ENCODE assay signal across 10 cellular contexts in the genomic region with DNA sequence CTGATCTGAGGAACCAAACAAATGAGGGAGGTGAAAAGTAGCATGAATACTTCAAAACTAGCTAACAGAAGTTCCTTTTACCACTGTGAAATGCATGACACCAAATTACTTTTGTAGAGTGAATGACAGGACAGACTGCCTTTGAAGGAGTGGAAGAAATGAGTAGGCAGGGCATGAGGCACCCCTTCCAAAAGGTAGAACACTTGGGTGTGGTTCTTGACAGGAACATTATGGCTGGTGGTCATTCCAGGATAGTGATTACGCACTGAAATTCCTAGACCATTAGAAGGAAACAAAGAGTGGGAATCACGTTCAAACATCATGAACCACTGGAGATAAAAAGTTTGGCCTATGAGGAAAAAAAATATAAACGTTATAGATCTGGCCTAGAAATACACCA. TPM values are rescaled to one million over a fixed set of nuclear protein-coding genes. Genes with fewer than 3 reads are reported as not detected.
DNase-seq lines count a peak whose midpoint lies in the region; ATAC-seq and TF ChIP-seq lines count a peak whose summit lies in the region.
"Had no signal": no experiment of that assay in that cellular context is flagged by ENCODE, and none has a peak within 500 bp of the region (broad histone marks: within the 10 kb centered on the region; RNA-seq: fewer than 3 reads in every experiment).

No MANE protein-coding gene starts in this region.

- H3K27me3 Mint-ChIP-seq in MCF 10A (ENCODE audit: insufficient read depth, unreplicated experiment): peaks cover 49% of the 10 kb centered on the region
- H3K27me3 Mint-ChIP-seq in WTC11 (ENCODE audit: low read depth): no peaks in the 10 kb centered on the region
- H3K27me3 Mint-ChIP-seq in stimulated activated naive B cell treated with anti-CD40 and anti-IgM and Interleukin-4, amounts not matched to agents 10 μg/mL and 1 μg/mL and 100 μg/mL, for 72 hours: no peaks in the 10 kb centered on the region

- H3K9me3 ChIP-seq in breast epithelium: no peaks in the 10 kb centered on the region
- H3K9me3 ChIP-seq: BE2C had no signal

- H3K27me3 ChIP-seq in breast epithelium: peaks cover 0 to 15% of the 10 kb centered on the region in 2 donors
- H3K27me3 ChIP-seq: BE2C had no signal

- H3K27ac Mint-ChIP-seq in MCF 10A (ENCODE audit: low read depth, unreplicated experiment): peak overlapping the region; percentile 2
- H3K27ac Mint-ChIP-seq in WTC11: peak overlapping the region; percentile 77
- H3K27ac Mint-ChIP-seq in stimulated activated naive B cell treated with anti-CD40 and anti-IgM and Interleukin-4, amounts not matched to agents 10 μg/mL and 1 μg/mL and 100 μg/mL, for 72 hours: no peak overlapping the region

- H3K27ac ChIP-seq in breast epithelium: no peak overlapping the region

- POLR2A ChIA-PET in MCF 10A (lab: Yijun Ruan, JAX) (interaction anchor here (0.6 to 1.8 kb wide), 9 partner anchors 10 to 597 kb away, joined by 3 to 6 read pairs (median 4); no protein-coding TSS in a partner anchor), WTC11 (lab: Charles Lee) (no interaction called here)

- H3K4me1 ChIP-seq in breast epithelium: peaks cover 0 to 6% of the 10 kb centered on the region in 2 donors
- H3K4me1 ChIP-seq: BE2C had no signal

- intact Hi-C loops in MCF 10A (cut with micrococcal nuclease): no loop called here
- intact Hi-C loops in breast epithelium (cut with DNase I; ENCODE audit: low total_unique reads): no loop called here

- TF ChIP-seq POLR2A in breast epithelium (IDR thresholded peaks at IDR 0.05): no peak

- DNase-seq in MCF 10A (ENCODE audit: unreplicated experiment): peak; percentile 15
- no peak for DNase-seq in breast epithelium (ENCODE audit: low spot score in 2 of 2)
- DNase-seq in WTC11 (ENCODE audit: low spot score): no peak
- DNase-seq in epithelial cell of esophagus (ENCODE audit: low read depth): peak; percentile 64
- DNase-seq in stimulated activated naive B cell treated with anti-CD40 and anti-IgM and Interleukin-4, amounts not matched to agents 10 μg/mL and 1 μg/mL and 100 μg/mL, for 72 hours: no peak
- DNase-seq in NCI-H2081 (lab: John Stamatoyannopoulos, UW): no peak
- DNase-seq in NCI-H524 treated with DMSO at 0.1 percent for 48 hours (lab: John Stamatoyannopoulos, UW): no peak
- DNase-seq: BE2C; stimulated activated CD4-positive, alpha-beta T cell treated with anti-CD3 and anti-CD28 coated beads, Interleukin-2, amount 100 ng/mL, for 24 hours had no signal

- H3K36me3 Mint-ChIP-seq in MCF 10A (ENCODE audit: insufficient read depth, unreplicated experiment): peaks cover 49% of the 10 kb centered on the region
- peaks cover 38% of the 10 kb centered on the region for H3K36me3 Mint-ChIP-seq in WTC11
- peaks cover 20 to 37% of the 10 kb centered on the region in 2 donors for H3K36me3 Mint-ChIP-seq in stimulated activated naive B cell treated with anti-CD40 and anti-IgM and Interleukin-4, amounts not matched to agents 10 μg/mL and 1 μg/mL and 100 μg/mL, for 72 hours

- H3K4me1 Mint-ChIP-seq in MCF 10A (ENCODE audit: insufficient read depth, unreplicated experiment) (peaks cover 6% of the 10 kb centered on the region), WTC11 (peaks cover 15% of the 10 kb centered on the region)
- peaks cover 11 to 24% of the 10 kb centered on the region in 2 donors for H3K4me1 Mint-ChIP-seq in stimulated activated naive B cell treated with anti-CD40 and anti-IgM and Interleukin-4, amounts not matched to agents 10 μg/mL and 1 μg/mL and 100 μg/mL, for 72 hours

- ATAC-seq in WTC11 (no peak), HG02798 (IDR thresholded peaks at IDR 0.05; ENCODE audit: poor library complexity, unreplicated experiment) (no peak)
- no peak for ATAC-seq in stimulated activated naive B cell treated with anti-CD40 and anti-IgM and Interleukin-4, amounts not matched to agents 10 μg/mL and 1 μg/mL and 100 μg/mL, for 72 hours (replicated peaks)

- no peak for TF ChIP-seq CTCF in MCF 10A (IDR thresholded peaks at IDR 0.05; ENCODE audit: unreplicated experiment)
- TF ChIP-seq CTCF in breast epithelium (IDR thresholded peaks at IDR 0.05): no peak
- TF ChIP-seq CTCF in WTC11 (IDR thresholded peaks at IDR 0.05): no peak
- TF ChIP-seq CTCF in epithelial cell of esophagus (IDR thresholded peaks at IDR 0.05; ENCODE audit: insufficient read depth, low read depth, low read length, missing control alignments): no peak

- CTCF ChIA-PET in MCF 10A (lab: Yijun Ruan, JAX): no interaction called here
- CTCF ChIA-PET in WTC11 (lab: Charles Lee): interaction anchor here (0.6 to 0.7 kb wide), 2 partner anchors 76 to 201 kb away, joined by 3 read pairs; no protein-coding TSS in a partner anchor

- peaks cover 4% of the 10 kb centered on the region for H3K36me3 ChIP-seq in breast epithelium

- H3K4me3 ChIP-seq in breast epithelium: no peak overlapping the region
- no peak overlapping the region for H3K4me3 ChIP-seq in epithelial cell of esophagus (ENCODE audit: low read length)

- H3K9me3 Mint-ChIP-seq in MCF 10A (ENCODE audit: unreplicated experiment) (no peaks in the 10 kb centered on the region), WTC11 (no peaks in the 10 kb centered on the region)
- no peaks in the 10 kb centered on the region for H3K9me3 Mint-ChIP-seq in stimulated activated naive B cell treated with anti-CD40 and anti-IgM and Interleukin-4, amounts not matched to agents 10 μg/mL and 1 μg/mL and 100 μg/mL, for 72 hours

- no TSS peak for BruUV-seq in MCF 10A (replicated peaks; lab: Mats Ljungman, UMichigan)

- H3K4me3 Mint-ChIP-seq in MCF 10A (ENCODE audit: unreplicated experiment) (peak overlapping the region; percentile 71), WTC11 (peak overlapping the region; percentile 37)
- peak overlapping the region; percentile 30 to 57 for H3K4me3 Mint-ChIP-seq in stimulated activated naive B cell treated with anti-CD40 and anti-IgM and Interleukin-4, amounts not matched to agents 10 μg/mL and 1 μg/mL and 100 μg/mL, for 72 hours

TF ChIP-seq in WTC11, 78 proteins besides CTCF, POLR2A, EP300 and RAD21 (continues in another document):
- TF ChIP-seq ZBTB21 (CRISPR knock-in tag; IDR thresholded peaks at IDR 0.05; ENCODE audit: borderline replicate concordance) (no peak), ZNF317 (CRISPR knock-in tag; IDR thresholded peaks at IDR 0.05; ENCODE audit: borderline replicate concordance, low read depth) (no peak), SMAD4 (CRISPR knock-in tag; IDR thresholded peaks at IDR 0.05) (no peak), OVOL2 (CRISPR knock-in tag; IDR thresholded peaks at IDR 0.05; ENCODE audit: borderline replicate concordance) (no peak), CBFB (CRISPR knock-in tag; IDR thresholded peaks at IDR 0.05; ENCODE audit: low read depth) (no peak), CREB1 (CRISPR knock-in tag; IDR thresholded peaks at IDR 0.05) (no peak), FOXJ3 (CRISPR knock-in tag; IDR thresholded peaks at IDR 0.05; ENCODE audit: borderline replicate concordance) (no peak), TCF7 (CRISPR knock-in tag; IDR thresholded peaks at IDR 0.05; ENCODE audit: low read depth) (no peak), CREM (CRISPR knock-in tag; IDR thresholded peaks at IDR 0.05) (no peak)
- TF ChIP-seq, protein P1, sequence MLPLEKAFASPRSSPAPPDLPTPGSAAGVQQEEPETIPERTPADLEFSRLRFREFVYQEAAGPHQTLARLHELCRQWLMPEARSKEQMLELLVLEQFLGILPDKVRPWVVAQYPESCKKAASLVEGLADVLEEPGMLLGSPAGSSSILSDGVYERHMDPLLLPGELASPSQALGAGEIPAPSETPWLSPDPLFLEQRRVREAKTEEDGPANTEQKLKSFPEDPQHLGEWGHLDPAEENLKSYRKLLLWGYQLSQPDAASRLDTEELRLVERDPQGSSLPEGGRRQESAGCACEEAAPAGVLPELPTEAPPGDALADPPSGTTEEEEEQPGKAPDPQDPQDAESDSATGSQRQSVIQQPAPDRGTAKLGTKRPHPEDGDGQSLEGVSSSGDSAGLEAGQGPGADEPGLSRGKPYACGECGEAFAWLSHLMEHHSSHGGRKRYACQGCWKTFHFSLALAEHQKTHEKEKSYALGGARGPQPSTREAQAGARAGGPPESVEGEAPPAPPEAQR (CRISPR knock-in tag; IDR thresholded peaks at IDR 0.05): no peak
- TF ChIP-seq, protein P2, sequence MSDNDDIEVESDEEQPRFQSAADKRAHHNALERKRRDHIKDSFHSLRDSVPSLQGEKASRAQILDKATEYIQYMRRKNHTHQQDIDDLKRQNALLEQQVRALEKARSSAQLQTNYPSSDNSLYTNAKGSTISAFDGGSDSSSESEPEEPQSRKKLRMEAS (CRISPR knock-in tag; IDR thresholded peaks at IDR 0.05): no peak
- TF ChIP-seq, protein P3, sequence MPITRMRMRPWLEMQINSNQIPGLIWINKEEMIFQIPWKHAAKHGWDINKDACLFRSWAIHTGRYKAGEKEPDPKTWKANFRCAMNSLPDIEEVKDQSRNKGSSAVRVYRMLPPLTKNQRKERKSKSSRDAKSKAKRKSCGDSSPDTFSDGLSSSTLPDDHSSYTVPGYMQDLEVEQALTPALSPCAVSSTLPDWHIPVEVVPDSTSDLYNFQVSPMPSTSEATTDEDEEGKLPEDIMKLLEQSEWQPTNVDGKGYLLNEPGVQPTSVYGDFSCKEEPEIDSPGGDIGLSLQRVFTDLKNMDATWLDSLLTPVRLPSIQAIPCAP (CRISPR knock-in tag; IDR thresholded peaks at IDR 0.05): no peak
- TF ChIP-seq, protein P4, sequence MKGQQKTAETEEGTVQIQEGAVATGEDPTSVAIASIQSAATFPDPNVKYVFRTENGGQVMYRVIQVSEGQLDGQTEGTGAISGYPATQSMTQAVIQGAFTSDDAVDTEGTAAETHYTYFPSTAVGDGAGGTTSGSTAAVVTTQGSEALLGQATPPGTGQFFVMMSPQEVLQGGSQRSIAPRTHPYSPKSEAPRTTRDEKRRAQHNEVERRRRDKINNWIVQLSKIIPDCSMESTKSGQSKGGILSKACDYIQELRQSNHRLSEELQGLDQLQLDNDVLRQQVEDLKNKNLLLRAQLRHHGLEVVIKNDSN (CRISPR knock-in tag; IDR thresholded peaks at IDR 0.05): no peak

RNA-seq across cellular contexts. Expression of a gene that starts 4.9 kb away (rescaled TPM):
- 274 TPM in 2 replicates for total RNA-seq in MCF 10A (2022)
- 100 to 1,000 TPM in 2 of 3 donors, 10 to 100 TPM in 1; 99.7 to 122 (median 108) TPM for total RNA-seq in breast epithelium
- 265 to 277 TPM (median 269 TPM) in 3 replicates for total RNA-seq in WTC11 (2021)

Comparison
In these comparisons a context has a peak if more than half of its experiments do, and no peak if none do; other contexts are left out.
1. DNase-seq: peak in MCF 10A (single experiment) and epithelial cell of esophagus (single experiment); none in breast epithelium (0 of 2), WTC11 (single experiment), stimulated activated naive B cell treated with anti-CD40 and anti-IgM and Interleukin-4, amounts not matched to agents 10 μg/mL and 1 μg/mL and 100 μg/mL, for 72 hours (single experiment), NCI-H2081 (0 of 2) and NCI-H524 treated with DMSO at 0.1 percent for 48 hours (single experiment).
2. Peak in every context shown above with its lines, with median percentiles within 50 percentile points of each other: H3K4me3 Mint-ChIP-seq.